Comparison of ENCODE assay signal across 8 cellular contexts in genomic region chr17:75404739-75405364, GRCh38. TPM values are rescaled to one million over a fixed set of nuclear protein-coding genes. Genes with fewer than 3 reads are reported as not detected.
DNase-seq lines count a peak whose midpoint lies in the region; ATAC-seq and TF ChIP-seq lines count a peak whose summit lies in the region.

No MANE protein-coding gene starts in this region.

- H3K27ac ChIP-seq in SK-N-SH (ENCODE audit: low read depth in 2 of 2, low read length in 1 of 2): peak overlapping the region; percentile 69 to 70
- peak overlapping the region; percentile 85 to 93 for H3K27ac ChIP-seq in right atrium auricular region
- H3K27ac ChIP-seq in prostate gland: peak overlapping the region; percentile 76 to 82

- H3K36me3 Mint-ChIP-seq in activated naive CD8-positive, alpha-beta T cell treated with anti-CD3 and anti-CD28 coated beads, Interleukin-2, amount 10 ng/mL, durations not matched to agents 7 days and 5 days: peaks cover 14% of the 10 kb centered on the region

- no peak for TF ChIP-seq EP300 in SK-N-SH (IDR thresholded peaks at IDR 0.05; ENCODE audit: borderline replicate concordance in 1 of 2, low read depth in 1 of 2, low read length in 1 of 2)

- POLR2A ChIA-PET in SK-N-SH (lab: Yijun Ruan, JAX) (interaction anchor here (0.6 to 2.4 kb wide), 8 partner anchors 11 to 211 kb away, joined by 3 to 20 read pairs (median 5); partner anchors contain the start of genes GGA3, MIF4GD, MRPS7 and SLC25A19), GM10248 (lab: Yijun Ruan, JAX) (interaction anchor here (0.5 to 2.1 kb wide), 6 partner anchors 8 to 184 kb away, joined by 3 to 11 read pairs (median 4); partner anchors contain the start of genes GGA3, MRPS7 and SLC25A19)
- POLR2A ChIA-PET in activated naive CD8-positive, alpha-beta T cell treated with anti-CD3 and anti-CD28 coated beads, Interleukin-2, amount 10 ng/mL, durations not matched to agents 7 days and 5 days (lab: Charles Lee): interaction anchor here (0.7 to 2.8 kb wide), 12 partner anchors 8 to 379 kb away, joined by 3 to 41 read pairs (median 10); partner anchors contain the start of genes GGA3, MIF4GD, MRPS7 and SLC25A19

- intact Hi-C loops in prostate gland (cut with DNase I): loop anchor here (2.0 kb wide), 1 partner anchor 82 kb away; no protein-coding TSS in a partner anchor

- H3K4me3 ChIP-seq in AG10803 (ENCODE audit: low read length) (peak overlapping the region; percentile 90), SK-N-SH (ENCODE audit: low read depth in 2 of 2, low read length in 1 of 2) (peak overlapping the region; percentile 82 to 86), right atrium auricular region (peak overlapping the region; percentile 73 to 98), prostate gland (peak overlapping the region; percentile 78 to 84)

- no peak for TF ChIP-seq RAD21 in SK-N-SH (IDR thresholded peaks at IDR 0.05; ENCODE audit: low read length)

- no peak for TF ChIP-seq POLR2A in prostate gland (IDR thresholded peaks at IDR 0.05)

- peak overlapping the region; percentile 83 for H2AFZ ChIP-seq in SK-N-SH (ENCODE audit: low read depth)

- no peaks in the 10 kb centered on the region for H3K36me3 ChIP-seq in SK-N-SH (replicated peaks in 1 of 2; ENCODE audit: control insufficient read depth in 1 of 2, insufficient read depth in 2 of 2, low read length in 1 of 2)
- H3K36me3 ChIP-seq in right atrium auricular region: no peaks in the 10 kb centered on the region
- no peaks in the 10 kb centered on the region for H3K36me3 ChIP-seq in prostate gland

- peaks cover 30% of the 10 kb centered on the region for H3K4me1 Mint-ChIP-seq in activated naive CD8-positive, alpha-beta T cell treated with anti-CD3 and anti-CD28 coated beads, Interleukin-2, amount 10 ng/mL, durations not matched to agents 7 days and 5 days

- H4K20me1 ChIP-seq in SK-N-SH (ENCODE audit: insufficient read depth): peaks cover 43% of the 10 kb centered on the region

- H3K27me3 ChIP-seq in SK-N-SH (ENCODE audit: insufficient read depth) (no peaks in the 10 kb centered on the region; the same call in 1 of the 2 replicates), right atrium auricular region (no peaks in the 10 kb centered on the region), prostate gland (replicated peaks; ENCODE audit: insufficient read depth) (no peaks in the 10 kb centered on the region)

- WGBS in SK-N-SH (ENCODE audit: low lambda C conversion rate): 3% methylated on average over 37 of the region's 37 CpGs
- WGBS in prostate gland: under 1% methylated on average over 37 of the region's 37 CpGs

- TF ChIP-seq CTCF in AG10803 (conservative IDR thresholded peaks at IDR 0.05; ENCODE audit: low read length) (no peak), SK-N-SH (IDR thresholded peaks at IDR 0.05) (no peak), right atrium auricular region (IDR thresholded peaks at IDR 0.05) (no peak), prostate gland (IDR thresholded peaks at IDR 0.05) (no peak), GM10248 (IDR thresholded peaks at IDR 0.05; ENCODE audit: control extremely low read depth, extremely low read depth, low read depth, missing control alignments) (no peak)

- H3K9ac ChIP-seq in SK-N-SH: peak overlapping the region; percentile 89

- H3K27ac Mint-ChIP-seq in activated naive CD8-positive, alpha-beta T cell treated with anti-CD3 and anti-CD28 coated beads, Interleukin-2, amount 10 ng/mL, durations not matched to agents 7 days and 5 days: peak overlapping the region; percentile 95

- H3F3A ChIP-seq in SK-N-SH (replicated peaks; ENCODE audit: insufficient read depth): peaks cover 19% of the 10 kb centered on the region

- H3K4me3 Mint-ChIP-seq in activated naive CD8-positive, alpha-beta T cell treated with anti-CD3 and anti-CD28 coated beads, Interleukin-2, amount 10 ng/mL, durations not matched to agents 7 days and 5 days: peak overlapping the region; percentile 96

- H3K79me2 ChIP-seq in SK-N-SH (ENCODE audit: insufficient read depth): peaks cover 56% of the 10 kb centered on the region

- H3K4me2 ChIP-seq in SK-N-SH: peak overlapping the region; percentile 90

- no peaks in the 10 kb centered on the region for H3K9me2 ChIP-seq in SK-N-SH

- CTCF ChIA-PET in SK-N-SH (lab: Yijun Ruan, JAX) (interaction anchor here (0.6 to 5.8 kb wide), 14 partner anchors 10 to 165 kb away, joined by 3 to 65 read pairs (median 4); partner anchors contain the start of genes GGA3, MIF4GD and TSEN54), GM10248 (lab: Yijun Ruan, JAX) (interaction anchor here (0.7 to 4.8 kb wide), 5 partner anchors 82 to 203 kb away, joined by 3 to 32 read pairs (median 3); partner anchors contain the start of gene SLC25A19)

- H3K4me1 ChIP-seq in SK-N-SH (ENCODE audit: control insufficient read depth in 1 of 2, insufficient read depth in 2 of 2, low read depth in 1 of 2, low read length in 1 of 2): peaks cover 4 to 6% of the 10 kb centered on the region in 2 experiments; a peak in 3 of 4 replicates
- peaks cover 0 to 19% of the 10 kb centered on the region in 2 donors for H3K4me1 ChIP-seq in right atrium auricular region
- H3K4me1 ChIP-seq in prostate gland (replicated peaks): no peaks in the 10 kb centered on the region

- DNase-seq in AG10803 (ENCODE audit: low read depth): peak; percentile 21
- peak; percentile 67 for DNase-seq in SK-N-SH
- DNase-seq in activated naive CD8-positive, alpha-beta T cell treated with anti-CD3 and anti-CD28 coated beads, Interleukin-2, amount 10 ng/mL, durations not matched to agents 7 days and 5 days: peak; percentile 74
- no peak for DNase-seq in right atrium auricular region (ENCODE audit: low spot score)
- DNase-seq in prostate gland (ENCODE audit: low spot score): no peak
- DNase-seq in GM10248 (ENCODE audit: extremely low spot score): no peak

- H3K9me3 ChIP-seq in SK-N-SH (no peaks in the 10 kb centered on the region), right atrium auricular region (no peaks in the 10 kb centered on the region), prostate gland (no peaks in the 10 kb centered on the region)

- no peaks in the 10 kb centered on the region for H3K9me3 Mint-ChIP-seq in activated naive CD8-positive, alpha-beta T cell treated with anti-CD3 and anti-CD28 coated beads, Interleukin-2, amount 10 ng/mL, durations not matched to agents 7 days and 5 days

- peaks cover 2% of the 10 kb centered on the region for H3K27me3 Mint-ChIP-seq in activated naive CD8-positive, alpha-beta T cell treated with anti-CD3 and anti-CD28 coated beads, Interleukin-2, amount 10 ng/mL, durations not matched to agents 7 days and 5 days

- ATAC-seq in GM19438 (IDR thresholded peaks at IDR 0.05; ENCODE audit: low read depth, unreplicated experiment) (peak; percentile 26), HG03565 (IDR thresholded peaks at IDR 0.05; ENCODE audit: unreplicated experiment) (peak; percentile 1)
- ATAC-seq in activated naive CD8-positive, alpha-beta T cell treated with anti-CD3 and anti-CD28 coated beads, Interleukin-2, amount 10 ng/mL, durations not matched to agents 7 days and 5 days (ENCODE audit: low read depth): peak; percentile 32

TF ChIP-seq in SK-N-SH, 30 proteins besides CTCF, POLR2A, EP300 and RAD21 (continues in another document):
- no peak for TF ChIP-seq NRF1 (IDR thresholded peaks at IDR 0.05; ENCODE audit: low read depth, low read length)
- TF ChIP-seq JUND (IDR thresholded peaks at IDR 0.05): no peak
- TF ChIP-seq SIN3A (IDR thresholded peaks at IDR 0.05; ENCODE audit: borderline replicate concordance, low read depth, low read length): peak; percentile 80; the same call in 1 of the 2 replicates
- TF ChIP-seq GATA2 (CRISPR knock-in tag; IDR thresholded peaks at IDR 0.05): no peak
- TF ChIP-seq TAF1 (IDR thresholded peaks at IDR 0.05; ENCODE audit: borderline replicate concordance, low read depth, low read length): peak; percentile 11; the same call in 1 of the 2 replicates
- TF ChIP-seq FOXM1 (IDR thresholded peaks at IDR 0.05; ENCODE audit: low read depth): no peak
- peak; percentile 61; the same call in 1 of the 2 replicates for TF ChIP-seq MXI1 (IDR thresholded peaks at IDR 0.05; ENCODE audit: low read depth, low read length)
- TF ChIP-seq ELF1 (IDR thresholded peaks at IDR 0.05): no peak
- no peak for TF ChIP-seq FOSL2 (IDR thresholded peaks at IDR 0.05; ENCODE audit: borderline replicate concordance, low read depth)
- peak; percentile 72 for TF ChIP-seq PBX3 (IDR thresholded peaks at IDR 0.05)
- peak; percentile 39 for TF ChIP-seq CHD2 (IDR thresholded peaks at IDR 0.05; ENCODE audit: low read length, partially characterized antibody)
- no peak for TF ChIP-seq USF1 (IDR thresholded peaks at IDR 0.05; ENCODE audit: borderline replicate concordance, low read depth)

RNA-seq across cellular contexts. Expression of gene GRB2, which starts 0.6 kb away (rescaled TPM):
- 81.6 and 89.6 TPM in 2 replicates for polyA plus RNA-seq in SK-N-SH (2012; rRNA removed)
- 79.2 and 104 TPM in 2 replicates for polyA plus RNA-seq in SK-N-SH (2012; cell fraction: cytosol; rRNA removed)
- 83.6 and 109 TPM in 2 replicates for polyA plus RNA-seq in SK-N-SH (2012; cell fraction: nucleus; rRNA removed)
- 100 to 1,000 TPM; 149 to 155 TPM for total RNA-seq in activated naive CD8-positive, alpha-beta T cell treated with anti-CD3 and anti-CD28 coated beads, Interleukin-2, amount 10 ng/mL, durations not matched to agents 7 days and 5 days
- total RNA-seq in right atrium auricular region (100 to 1,000 TPM in 1 of 2 donors, 10 to 100 TPM in 1; 80.8 to 112 TPM), prostate gland (10 to 100 TPM; 88.3 to 95.7 TPM)

RNA-seq across cellular contexts. Expression of gene TMEM94, which starts 51.6 kb away (rescaled TPM):
- polyA plus RNA-seq in SK-N-SH (2012; rRNA removed): 68.0 and 89.9 TPM in 2 replicates
- 20.5 and 37.3 TPM in 2 replicates for polyA plus RNA-seq in SK-N-SH (2012; cell fraction: cytosol; rRNA removed)
- polyA plus RNA-seq in SK-N-SH (2012; cell fraction: nucleus; rRNA removed): 318 and 375 TPM in 2 replicates
- total RNA-seq in activated naive CD8-positive, alpha-beta T cell treated with anti-CD3 and anti-CD28 coated beads, Interleukin-2, amount 10 ng/mL, durations not matched to agents 7 days and 5 days: 100 to 1,000 TPM; 112 to 115 TPM
- total RNA-seq in right atrium auricular region (10 to 100 TPM; 56.3 to 61.6 TPM), prostate gland (100 to 1,000 TPM in 1 of 2 donors, 10 to 100 TPM in 1; 63.5 to 128 TPM)

Comparison
In these comparisons a context has a peak if more than half of its experiments do, and no peak if none do; other contexts are left out.
1. DNase-seq: peak in AG10803 (single experiment), SK-N-SH (single experiment) and activated naive CD8-positive, alpha-beta T cell treated with anti-CD3 and anti-CD28 coated beads, Interleukin-2, amount 10 ng/mL, durations not matched to agents 7 days and 5 days (single experiment); none in right atrium auricular region (single experiment), prostate gland (single experiment) and GM10248 (single experiment).
2. Peak in every context shown above with its lines, with median percentiles within 50 percentile points of each other: H3K4me3 ChIP-seq, ATAC-seq and H3K27ac ChIP-seq.